ENCODE assay signal across 1 cellular context in genomic region chr11:108609681-108610080, GRCh38.
A peak's percentile ranks its signal among the peaks of the same experiment; 100 is the strongest.
TF ChIP-seq lines count a peak whose summit lies in the region.

No MANE protein-coding gene starts in this region.

TF ChIP-seq in K562, 482 proteins besides CTCF, POLR2A, EP300 and RAD21 (continued from another document and continues in another):
- TF ChIP-seq PKNOX1 (IDR thresholded peaks at IDR 0.05) = 0 out of 2 replicates have a peak, but pooled peaks have one; percentile 40
- no peak for TF ChIP-seq NELFE (IDR thresholded peaks at IDR 0.05; ENCODE audit: insufficient read depth, insufficient read length)
- TF ChIP-seq ZNF318 (IDR thresholded peaks at IDR 0.05; ENCODE audit: borderline replicate concordance in 1 of 2, low read depth in 1 of 2) = no peak; a peak in 1 of 4 replicates
- no peak for TF ChIP-seq ZNF280B (CRISPR knock-in tag; IDR thresholded peaks at IDR 0.05)
- no peak for TF ChIP-seq ARID1B (IDR thresholded peaks at IDR 0.05)
- TF ChIP-seq TFAP4 (CRISPR knock-in tag; IDR thresholded peaks at IDR 0.05; ENCODE audit: borderline replicate concordance) = peak; percentile 40; the same call in 1 of the 2 replicates
- TF ChIP-seq POLR2B (IDR thresholded peaks at IDR 0.05; ENCODE audit: low read depth, partially characterized antibody) = no peak
- TF ChIP-seq TCF15 (CRISPR knock-in tag; IDR thresholded peaks at IDR 0.05) = no peak
- TF ChIP-seq ZNF143 (CRISPR knock-in tag; IDR thresholded peaks at IDR 0.05) = no peak
- TF ChIP-seq NCOA1 (IDR thresholded peaks at IDR 0.05; ENCODE audit: low read depth) = no peak
- no peak for TF ChIP-seq BCL6 (CRISPR knock-in tag; IDR thresholded peaks at IDR 0.05)
- TF ChIP-seq KDM5B (IDR thresholded peaks at IDR 0.05; ENCODE audit: insufficient replicate concordance, low read depth, low read length) = no peak
- no peak for TF ChIP-seq TRIM28 (IDR thresholded peaks at IDR 0.05)
- no peak for TF ChIP-seq BCLAF1 (IDR thresholded peaks at IDR 0.05; ENCODE audit: borderline replicate concordance in 1 of 2, control insufficient read depth in 1 of 2, low read depth in 2 of 2, low read length in 1 of 2)
- TF ChIP-seq E2F6 (IDR thresholded peaks at IDR 0.05; ENCODE audit: borderline replicate concordance in 1 of 2, extremely low read depth in 1 of 2, insufficient read depth in 1 of 2, insufficient read length in 1 of 2, low read depth in 1 of 2, low read length in 1 of 2, poor library complexity in 1 of 2, severe bottlenecking in 1 of 2) = no peak
- TF ChIP-seq GTF2F1 (IDR thresholded peaks at IDR 0.05; ENCODE audit: low read depth, low read length) = no peak
- TF ChIP-seq TCF7L2 (IDR thresholded peaks at IDR 0.05; ENCODE audit: low read depth, low read length) = no peak
- TF ChIP-seq MYNN (IDR thresholded peaks at IDR 0.05) = no peak
- no peak for TF ChIP-seq MYNN (CRISPR knock-in tag; IDR thresholded peaks at IDR 0.05)
- TF ChIP-seq ATF3 (IDR thresholded peaks at IDR 0.05) = peak; percentile 48
- TF ChIP-seq ATF3 (CRISPR knock-in tag; conservative IDR thresholded peaks at IDR 0.05) = no peak
